Comparison of ENCODE assay signal across 12 cellular contexts in the genomic region with DNA sequence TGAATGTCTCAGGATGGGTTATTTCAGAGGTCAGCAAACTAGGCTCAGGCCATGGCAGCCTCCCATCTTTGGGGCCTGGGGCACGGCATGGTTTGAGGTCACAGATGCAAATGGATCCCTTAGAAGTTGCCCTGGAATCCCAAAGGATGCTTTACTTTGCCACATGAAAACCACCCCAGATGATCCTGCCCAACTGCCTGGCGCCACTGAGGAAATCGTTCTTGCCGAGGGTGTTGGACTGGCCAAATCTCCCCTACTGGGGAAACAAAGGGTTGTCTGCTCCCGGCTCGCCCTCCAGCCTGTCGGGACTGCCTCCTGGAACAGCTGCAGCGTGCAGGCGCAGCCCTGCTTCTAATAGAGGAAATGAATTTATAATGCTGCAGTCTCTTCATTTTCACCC.
"Had no signal": no experiment of that assay in that cellular context is flagged by ENCODE, and none has a peak within 500 bp of the region (broad histone marks: within the 10 kb centered on the region; RNA-seq: fewer than 3 reads in every experiment).

No MANE protein-coding gene starts in this region.

- DNase-seq: activated CD4-positive, alpha-beta T cell treated with anti-CD3 and anti-CD28 coated beads, Interleukin-2, amount 50 U/mL, for 4 hours; activated CD8-positive, alpha-beta memory T cell treated with anti-CD3 and anti-CD28 coated beads, Interleukin-2, amount 10 ng/mL, durations not matched to agents 7 days and 5 days; activated effector memory CD4-positive, alpha-beta T cell treated with anti-CD3 and anti-CD28 coated beads, Interleukin-2, amount 50 U/mL, for 16 hours; activated T-cell treated with anti-CD3 and anti-CD28 coated beads, Interleukin-2, amount 50 U/mL, for 4 hours; foreskin keratinocyte; mammary epithelial cell; mucosa of descending colon; tibial artery had no signal

- H3K4me1 ChIP-seq: breast epithelium, foreskin keratinocyte had no signal

- H3K27ac ChIP-seq: foreskin keratinocyte, skin epidermis, tibial artery, vagina had no signal

- ATAC-seq: activated CD4-positive, CD25-positive, alpha-beta regulatory T cell treated with anti-CD3 and anti-CD28 coated beads, Interleukin-2, amount 50 U/mL, for 24 hours; activated CD8-positive, alpha-beta memory T cell treated with anti-CD3 and anti-CD28 coated beads, Interleukin-2, amount 10 ng/mL, durations not matched to agents 7 days and 5 days; activated T-cell treated with anti-CD3 and anti-CD28 coated beads, Interleukin-2, amount 50 U/mL, for 4 hours; foreskin keratinocyte; mucosa of descending colon had no signal

- H3K36me3 ChIP-seq: breast epithelium, tibial artery, vagina had no signal

- H3K27me3 ChIP-seq: breast epithelium, foreskin keratinocyte, vagina had no signal

- H3K4me3 ChIP-seq: breast epithelium, mucosa of descending colon, skin epidermis, tibial artery, vagina had no signal

- H3K9me3 ChIP-seq: breast epithelium, mucosa of descending colon, tibial artery, vagina had no signal
